ENCODE assay signal across 8 cellular contexts in genomic region chr22:39519681-39520053, GRCh38. TPM values are rescaled to one million over a fixed set of nuclear protein-coding genes. Genes with fewer than 3 reads are reported as not detected.
DNase-seq lines count a peak whose midpoint lies in the region; ATAC-seq and TF ChIP-seq lines count a peak whose summit lies in the region.

No MANE protein-coding gene starts in this region.

- peak overlapping the region; percentile 97 for H3K4me3 ChIP-seq in osteoblast (ENCODE audit: insufficient read depth, low read length)

- peak; percentile 19 for ATAC-seq in GM19467 (IDR thresholded peaks at IDR 0.05; ENCODE audit: unreplicated experiment)
- ATAC-seq in HG03571 (IDR thresholded peaks at IDR 0.05; ENCODE audit: unreplicated experiment) = peak; percentile 9
- ATAC-seq in activated CD8-positive, alpha-beta T cell treated with anti-CD3 and anti-CD28 coated beads, Interleukin-2, amount 10 ng/mL, durations not matched to agents 7 days and 5 days = peak; percentile 14

- no peaks in the 10 kb centered on the region for H3K27me3 ChIP-seq in osteoblast (ENCODE audit: insufficient read depth, low read length)

- POLR2A ChIA-PET in activated CD8-positive, alpha-beta T cell treated with anti-CD3 and anti-CD28 coated beads, Interleukin-2, amount 10 ng/mL, durations not matched to agents 7 days and 5 days (lab: Charles Lee) = interaction anchor here (0.5 to 4.0 kb wide), 35 partner anchors 8 to 968 kb away, joined by 3 to 75 read pairs (median 4); partner anchors contain the start of genes CBX7, MIEF1, RPL3 and RPS19BP1

- peak overlapping the region; percentile 98 for H3K27ac Mint-ChIP-seq in activated CD8-positive, alpha-beta T cell treated with anti-CD3 and anti-CD28 coated beads, Interleukin-2, amount 10 ng/mL, durations not matched to agents 7 days and 5 days

- in situ Hi-C loops in G401 (cut with HindIII; ENCODE audit: low sequenced_read_pairs) = no loop called here

- H3K36me3 ChIP-seq in osteoblast (ENCODE audit: insufficient read depth, low read length) = peaks cover 50% of the 10 kb centered on the region

- CTCF ChIA-PET in activated CD8-positive, alpha-beta T cell treated with anti-CD3 and anti-CD28 coated beads, Interleukin-2, amount 10 ng/mL, durations not matched to agents 7 days and 5 days (lab: Charles Lee) = interaction anchor here (0.6 to 1.7 kb wide), 14 partner anchors 9 to 804 kb away, joined by 3 to 33 read pairs (median 4); partner anchors contain the start of genes MIEF1, RPL3 and TAB1

- peaks cover 44% of the 10 kb centered on the region for H4K20me1 ChIP-seq in osteoblast (ENCODE audit: insufficient read depth, low read length)

- H3K4me2 ChIP-seq in osteoblast (ENCODE audit: insufficient read depth, low read length) = peak overlapping the region; percentile 98

- H3K27me3 Mint-ChIP-seq in activated CD8-positive, alpha-beta T cell treated with anti-CD3 and anti-CD28 coated beads, Interleukin-2, amount 10 ng/mL, durations not matched to agents 7 days and 5 days (ENCODE audit: low read depth) = no peaks in the 10 kb centered on the region

- peak overlapping the region; percentile 83 for H2AFZ ChIP-seq in osteoblast (ENCODE audit: low read length)

- peaks cover 60% of the 10 kb centered on the region for H3K4me1 Mint-ChIP-seq in activated CD8-positive, alpha-beta T cell treated with anti-CD3 and anti-CD28 coated beads, Interleukin-2, amount 10 ng/mL, durations not matched to agents 7 days and 5 days (ENCODE audit: low read depth)

- H3K27ac ChIP-seq in osteoblast (ENCODE audit: low read depth, low read length) = peak overlapping the region; percentile 98

- DNase-seq in G401 (ENCODE audit: low spot score) (peak; percentile 77), globus pallidus (ENCODE audit: low spot score) (peak; percentile 72), osteoblast (ENCODE audit: insufficient read length, low spot score, missing footprints) (no peak), NCI-H1436 (lab: John Stamatoyannopoulos, UW) (no peak), NCI-H82 (lab: John Stamatoyannopoulos, UW) (no peak)
- DNase-seq in activated CD8-positive, alpha-beta T cell treated with anti-CD3 and anti-CD28 coated beads, Interleukin-2, amount 10 ng/mL, durations not matched to agents 7 days and 5 days = peak; percentile 54

- H3K9me3 Mint-ChIP-seq in activated CD8-positive, alpha-beta T cell treated with anti-CD3 and anti-CD28 coated beads, Interleukin-2, amount 10 ng/mL, durations not matched to agents 7 days and 5 days (ENCODE audit: insufficient read depth) = no peaks in the 10 kb centered on the region

- no peaks in the 10 kb centered on the region for H3K9me3 ChIP-seq in osteoblast (ENCODE audit: low read depth, low read length)

- H3K4me3 Mint-ChIP-seq in activated CD8-positive, alpha-beta T cell treated with anti-CD3 and anti-CD28 coated beads, Interleukin-2, amount 10 ng/mL, durations not matched to agents 7 days and 5 days = peak overlapping the region; percentile 90

- H3K36me3 Mint-ChIP-seq in activated CD8-positive, alpha-beta T cell treated with anti-CD3 and anti-CD28 coated beads, Interleukin-2, amount 10 ng/mL, durations not matched to agents 7 days and 5 days (ENCODE audit: low read depth) = peaks cover 69% of the 10 kb centered on the region

- TF ChIP-seq CTCF in osteoblast (IDR thresholded peaks at IDR 0.05; ENCODE audit: extremely low read depth, low read depth, low read length) = peak; percentile 32

- H3K4me1 ChIP-seq in osteoblast (ENCODE audit: insufficient read depth, low read length) = peaks cover 41% of the 10 kb centered on the region

- H3K79me2 ChIP-seq in osteoblast (ENCODE audit: insufficient read depth, low read length) = peaks cover 53% of the 10 kb centered on the region

RNA-seq across cellular contexts. Expression of gene ATF4, which starts 0.7 kb away (rescaled TPM):
- 359 and 398 TPM in 2 replicates for total RNA-seq in G401 (2014; rRNA removed; shearing (Covaris generic))
- 100 to 1,000 TPM; 412 to 426 TPM for total RNA-seq in activated CD8-positive, alpha-beta T cell treated with anti-CD3 and anti-CD28 coated beads, Interleukin-2, amount 10 ng/mL, durations not matched to agents 7 days and 5 days
- total RNA-seq in osteoblast = 494 and 590 TPM in 2 replicates

RNA-seq across cellular contexts. Expression of gene RPS19BP1, which starts 12.9 kb away (rescaled TPM):
- total RNA-seq in G401 (2014; rRNA removed; shearing (Covaris generic)) = 195 and 293 TPM in 2 replicates
- 10 to 100 TPM; 80.1 to 80.2 TPM for total RNA-seq in activated CD8-positive, alpha-beta T cell treated with anti-CD3 and anti-CD28 coated beads, Interleukin-2, amount 10 ng/mL, durations not matched to agents 7 days and 5 days
- total RNA-seq in osteoblast = 25.9 and 34.7 TPM in 2 replicates

RNA-seq across cellular contexts. Expression of gene MIEF1, which starts 17.6 kb away (rescaled TPM):
- total RNA-seq in G401 (2014; rRNA removed; shearing (Covaris generic)) = 23.5 and 32.1 TPM in 2 replicates
- total RNA-seq in activated CD8-positive, alpha-beta T cell treated with anti-CD3 and anti-CD28 coated beads, Interleukin-2, amount 10 ng/mL, durations not matched to agents 7 days and 5 days = 10 to 100 TPM; 37.9 to 38.2 TPM
- 21.8 and 23.5 TPM in 2 replicates for total RNA-seq in osteoblast

RNA-seq across cellular contexts. Expression of gene CACNA1I, which starts 50.9 kb away (rescaled TPM):
- total RNA-seq in G401 (2014; rRNA removed; shearing (Covaris generic)) = 0.10 TPM in 1 of 2 replicates, not detected in the other
- under 1 TPM; 0.60 to 0.74 TPM for total RNA-seq in activated CD8-positive, alpha-beta T cell treated with anti-CD3 and anti-CD28 coated beads, Interleukin-2, amount 10 ng/mL, durations not matched to agents 7 days and 5 days
- under 0.01 TPM in 2 replicates for total RNA-seq in osteoblast

Comparison
In these comparisons a context has a peak if more than half of its experiments do, and no peak if none do; other contexts are left out.
1. DNase-seq: peak in G401 (single experiment), activated CD8-positive, alpha-beta T cell treated with anti-CD3 and anti-CD28 coated beads, Interleukin-2, amount 10 ng/mL, durations not matched to agents 7 days and 5 days (single experiment) and globus pallidus (single experiment); none in osteoblast (single experiment), NCI-H1436 (single experiment) and NCI-H82 (single experiment).
2. Peak in every context shown above with its lines, with median percentiles within 50 percentile points of each other: ATAC-seq.